11 cellular contexts compared by ENCODE assay signal in the genomic region with DNA sequence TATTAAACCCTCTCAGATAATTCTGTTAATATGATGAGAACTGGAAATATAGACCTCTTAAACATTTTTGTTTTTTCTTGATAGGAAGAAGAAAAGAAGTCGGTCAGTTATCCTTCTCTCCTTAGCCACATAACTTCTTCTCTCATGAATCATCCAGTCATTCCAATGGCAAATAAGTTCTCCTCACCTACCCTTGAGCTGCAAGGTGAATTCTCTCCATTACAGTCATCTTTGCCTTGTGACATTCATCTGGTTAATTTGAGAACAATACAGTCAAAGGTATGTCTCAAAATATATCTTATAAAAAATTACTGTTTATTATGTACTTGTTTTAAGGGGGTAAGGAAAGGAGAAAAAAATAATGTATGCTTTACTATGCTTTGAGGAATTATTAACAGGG.
"Had no signal": no experiment of that assay in that cellular context is flagged by ENCODE, and none has a peak within 500 bp of the region (broad histone marks: within the 10 kb centered on the region; RNA-seq: fewer than 3 reads in every experiment).

No MANE protein-coding gene starts in this region.

- H3K9me3 ChIP-seq: gastrocnemius medialis, testis had no signal

- H3K9me3 Mint-ChIP-seq: activated CD4-positive, alpha-beta memory T cell treated with anti-CD3 and anti-CD28 coated beads, Interleukin-2, amount 10 ng/mL, durations not matched to agents 7 days and 5 days; stimulated activated naive CD8-positive, alpha-beta T cell treated with anti-CD3 and anti-CD28 coated beads, Interleukin-15, amount 100 ng/mL, for 72 hours had no signal

- H3K27ac Mint-ChIP-seq: activated CD4-positive, alpha-beta memory T cell treated with anti-CD3 and anti-CD28 coated beads, Interleukin-2, amount 10 ng/mL, durations not matched to agents 7 days and 5 days; stimulated activated naive CD8-positive, alpha-beta T cell treated with anti-CD3 and anti-CD28 coated beads, Interleukin-15, amount 100 ng/mL, for 72 hours had no signal

- H3K4me3 Mint-ChIP-seq: activated CD4-positive, alpha-beta memory T cell treated with anti-CD3 and anti-CD28 coated beads, Interleukin-2, amount 10 ng/mL, durations not matched to agents 7 days and 5 days; stimulated activated naive CD8-positive, alpha-beta T cell treated with anti-CD3 and anti-CD28 coated beads, Interleukin-15, amount 100 ng/mL, for 72 hours had no signal

- DNase-seq: activated CD4-positive, alpha-beta memory T cell treated with anti-CD3 and anti-CD28 coated beads, Interleukin-2, amount 10 ng/mL, durations not matched to agents 7 days and 5 days; activated naive CD4-positive, alpha-beta T cell; amniotic stem cell; gastrocnemius medialis; kidney; stimulated activated CD4-positive, alpha-beta T cell treated with anti-CD3 and anti-CD28 coated beads, Interleukin-4, amount 100 ng/mL, for 4 hours; stimulated activated naive CD8-positive, alpha-beta T cell treated with anti-CD3 and anti-CD28 coated beads, Interleukin-15, amount 100 ng/mL, for 72 hours; T1000; testis had no signal

- ATAC-seq: gastrocnemius medialis; stimulated activated naive CD8-positive, alpha-beta T cell treated with anti-CD3 and anti-CD28 coated beads, Interleukin-15, amount 100 ng/mL, for 72 hours had no signal

- H3K4me1 ChIP-seq: gastrocnemius medialis, testis had no signal

- H3K4me3 ChIP-seq: gastrocnemius medialis, testis had no signal

- H3K27ac ChIP-seq: gastrocnemius medialis, parathyroid adenoma, testis, VCaP had no signal

- H3K27me3 ChIP-seq: gastrocnemius medialis, testis had no signal

- H3K27me3 Mint-ChIP-seq: activated CD4-positive, alpha-beta memory T cell treated with anti-CD3 and anti-CD28 coated beads, Interleukin-2, amount 10 ng/mL, durations not matched to agents 7 days and 5 days; stimulated activated naive CD8-positive, alpha-beta T cell treated with anti-CD3 and anti-CD28 coated beads, Interleukin-15, amount 100 ng/mL, for 72 hours had no signal
